In the genomic region with DNA sequence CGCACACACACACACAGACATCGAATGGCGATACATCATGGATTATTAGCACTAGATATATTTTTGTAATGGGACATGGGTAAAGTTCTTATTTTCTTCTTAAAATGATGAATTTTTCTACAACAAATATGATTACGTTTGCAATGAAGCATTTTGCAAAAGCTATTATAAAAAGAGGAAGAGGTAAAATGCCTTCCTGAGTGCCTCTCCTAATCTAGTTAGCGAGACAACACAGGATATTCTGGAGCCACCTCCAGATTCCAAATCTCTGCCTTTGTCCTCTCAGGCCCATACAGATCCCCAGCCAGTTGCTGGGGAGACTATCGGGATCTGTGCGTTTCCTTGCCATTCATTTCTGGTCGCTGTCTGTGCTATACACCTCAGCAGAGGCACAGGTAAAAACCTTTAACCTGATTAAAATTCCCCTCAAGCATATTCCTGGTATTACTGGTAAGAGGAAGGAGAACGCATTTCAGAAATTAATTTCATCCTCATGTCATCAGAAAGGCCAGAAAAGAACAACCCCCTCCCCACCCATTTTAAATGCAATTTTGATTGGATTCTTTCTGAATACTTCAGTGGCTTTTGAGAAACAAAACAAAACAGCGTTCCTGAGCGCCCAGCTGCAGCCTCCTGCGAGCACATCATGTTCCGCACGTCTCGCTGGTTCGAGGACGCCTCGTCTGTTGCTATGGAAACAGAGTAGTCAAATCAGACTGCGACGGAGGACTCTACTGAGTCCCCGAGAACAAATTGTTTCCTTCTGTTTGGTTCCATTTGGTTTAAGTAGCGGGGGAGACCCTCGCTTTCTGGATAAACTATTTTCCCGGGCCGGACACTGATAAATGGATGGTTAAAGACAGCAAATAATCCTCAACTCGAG, we compare ENCODE assay signal across 8 cellular contexts.
DNase-seq lines count a peak whose midpoint lies in the region; ATAC-seq and TF ChIP-seq lines count a peak whose summit lies in the region.

No MANE protein-coding gene starts in this region.

- H3K27me3 ChIP-seq in kidney epithelial cell (ENCODE audit: control insufficient read depth, insufficient read depth, low read length): no peaks in the 10 kb centered on the region

- peak; percentile 55 for DNase-seq in NCI-H2227 treated with DMSO at 0.1 percent for 48 hours (lab: John Stamatoyannopoulos, UW)
- DNase-seq in cardiac fibroblast (ENCODE audit: low read depth in 2 of 2): peak; percentile 79 to 84
- DNase-seq in kidney epithelial cell (ENCODE audit: low read depth): peak; percentile 65
- peak; percentile 66 for DNase-seq in stimulated activated CD4-positive, alpha-beta T cell treated with anti-CD3 and anti-CD28 coated beads, Interleukin-15, amount 100 ng/mL, for 24 hours
- no peak for DNase-seq in omental fat pad (ENCODE audit: low spot score)
- DNase-seq in NCI-H345 (lab: John Stamatoyannopoulos, UW): no peak

- no peaks in the 10 kb centered on the region for H3K36me3 ChIP-seq in kidney epithelial cell (ENCODE audit: control insufficient read depth, insufficient read depth, low read length)

- TF ChIP-seq CTCF in cardiac fibroblast (IDR thresholded peaks at IDR 0.05; ENCODE audit: low read depth, low read length) (no peak), kidney epithelial cell (IDR thresholded peaks at IDR 0.05; ENCODE audit: insufficient read depth, low read length, poor library complexity, severe bottlenecking) (no peak), omental fat pad (IDR thresholded peaks at IDR 0.05) (no peak)

- H3K4me3 ChIP-seq in GM08714 (ENCODE audit: low read length): peak overlapping the region; percentile 21; the same call in 1 of the 2 replicates
- H3K4me3 ChIP-seq in cardiac fibroblast (replicated peaks in 1 of 2; ENCODE audit: low read depth in 2 of 2, low read length in 2 of 2): peak overlapping the region; percentile 27 to 40
- H3K4me3 ChIP-seq in kidney epithelial cell (ENCODE audit: low read depth, low read length): peak overlapping the region; percentile 30

- ATAC-seq in GM21737 (IDR thresholded peaks at IDR 0.05; ENCODE audit: unreplicated experiment): peak; percentile 99
- no peak for ATAC-seq in omental fat pad (ENCODE audit: low FRiP score)

Comparison
In these comparisons a context has a peak if more than half of its experiments do, and no peak if none do; other contexts are left out.
1. DNase-seq: peak in NCI-H2227 treated with DMSO at 0.1 percent for 48 hours (single experiment), cardiac fibroblast (2 of 2), kidney epithelial cell (single experiment) and stimulated activated CD4-positive, alpha-beta T cell treated with anti-CD3 and anti-CD28 coated beads, Interleukin-15, amount 100 ng/mL, for 24 hours (single experiment); none in omental fat pad (single experiment) and NCI-H345 (single experiment).
2. Peak in every context shown above with its lines, with median percentiles within 50 percentile points of each other: H3K4me3 ChIP-seq.